ENCODE assay signal across 1 cellular context in the genomic region with DNA sequence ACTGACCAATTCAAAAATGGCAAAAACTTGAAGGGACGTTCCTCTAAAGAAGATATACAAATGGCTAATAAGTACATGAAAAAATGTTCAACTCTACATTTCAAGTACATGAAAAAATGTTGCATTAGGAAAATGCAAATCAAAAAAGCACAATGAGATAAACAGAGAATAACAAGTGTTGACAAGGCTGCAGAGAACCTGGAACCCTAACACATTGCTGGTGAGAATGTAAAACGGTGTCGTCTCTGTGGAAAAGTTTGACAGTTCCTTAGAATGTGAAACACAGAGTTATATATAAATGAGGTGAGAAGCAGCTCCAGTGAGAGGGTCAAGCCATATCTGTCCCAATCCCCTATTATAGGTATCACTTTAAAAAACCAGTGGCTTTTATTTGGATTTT.
TF ChIP-seq lines count a peak whose summit lies in the region.

No MANE protein-coding gene starts in this region.

TF ChIP-seq in HepG2, 621 proteins besides CTCF, POLR2A, EP300 and RAD21:
- TF ChIP-seq ZNF496 (CRISPR knock-in tag; IDR thresholded peaks at IDR 0.05; ENCODE audit: insufficient replicate concordance), result no peak
- peak; percentile 98 for TF ChIP-seq ZNF7 (CRISPR knock-in tag; IDR thresholded peaks at IDR 0.05)
